In the genomic region with DNA sequence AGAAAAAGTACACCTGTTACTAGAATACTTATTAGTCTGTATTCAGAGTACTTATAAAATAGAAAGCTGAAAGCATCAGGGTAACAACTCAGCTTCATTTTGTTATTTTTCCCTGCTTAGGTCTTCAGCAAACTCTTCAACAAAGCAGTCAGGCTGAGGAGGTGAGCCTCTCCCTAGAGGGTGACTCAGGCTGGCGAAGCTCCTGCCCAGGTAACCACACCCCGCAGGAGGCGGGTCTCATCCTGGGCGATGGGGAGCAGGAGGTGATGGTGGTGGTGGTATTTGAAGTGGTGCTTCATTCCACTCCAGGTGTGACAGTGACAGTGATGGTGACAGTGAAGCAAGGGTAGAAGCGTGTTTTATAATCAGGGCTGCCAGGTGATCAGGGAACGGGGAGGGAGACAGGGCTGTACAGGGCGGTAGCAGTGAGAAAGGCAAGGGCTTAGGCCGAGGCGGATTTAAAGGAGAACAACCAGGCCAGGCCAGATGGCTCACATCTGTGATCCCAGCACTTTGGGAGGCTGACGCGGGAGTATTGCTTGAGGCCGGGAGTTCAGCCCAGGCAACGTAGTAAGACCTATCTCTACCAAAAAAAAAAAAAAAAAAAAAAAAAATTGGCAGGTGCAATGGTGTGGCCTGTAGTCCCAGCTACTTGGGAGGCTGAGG, we compare ENCODE assay signal across 1 cellular context.
TF ChIP-seq lines count a peak whose summit lies in the region.

No MANE protein-coding gene starts in this region.

TF ChIP-seq in IMR-90, 13 proteins besides CTCF, POLR2A, EP300 and RAD21 (continued from another document):
- TF ChIP-seq ELK1 (IDR thresholded peaks at IDR 0.05; ENCODE audit: borderline replicate concordance, low read depth, low read length) (no peak), BHLHE40 (IDR thresholded peaks at IDR 0.05; ENCODE audit: low read depth, low read length) (no peak), SMC3 (IDR thresholded peaks at IDR 0.05; ENCODE audit: low read depth, low read length) (no peak), MAFK (IDR thresholded peaks at IDR 0.05; ENCODE audit: low read depth, low read length) (no peak)
